In genomic region chr17:57062865-57063264, GRCh38 we compare ENCODE assay signal across 22 cellular contexts.
"Had no signal": no experiment of that assay in that cellular context is flagged by ENCODE, and none has a peak within 500 bp of the region (broad histone marks: within the 10 kb centered on the region; RNA-seq: fewer than 3 reads in every experiment).

No MANE protein-coding gene starts in this region.

- FAIRE-seq: RCC 7860 had no signal

- H3K36me3 ChIP-seq: SJSA1 had no signal

- H3K9me3 ChIP-seq: SJSA1 had no signal

- H3K4me3 ChIP-seq: SJSA1, SK-N-MC had no signal

- H3K27ac ChIP-seq: SJSA1, SK-N-MC had no signal

- DNase-seq: IMR-90, Karpas-422, KG1, MM.1S, NCI-H1092 treated with DMSO at 0.1 percent for 48 hours, NCI-H1436, NCI-H187, NCI-H2029, NCI-H2081 treated with DMSO at 0.1 percent for 48 hours, NCI-H2171, NCI-H226, NCI-H446, NCI-H510A, NCI-H524 treated with DMSO at 0.1 percent for 48 hours, NCI-H69, NCI-H774, Right ventricle myocardium superior, RPMI8226, SIG-M5 had no signal

- H3K4me1 ChIP-seq: SJSA1 had no signal
